ENCODE assay signal across 28 cellular contexts in genomic region chr7:50860174-50860573, GRCh38.
"Had no signal": no experiment of that assay in that cellular context is flagged by ENCODE, and none has a peak within 500 bp of the region (broad histone marks: within the 10 kb centered on the region; RNA-seq: fewer than 3 reads in every experiment).

No MANE protein-coding gene starts in this region.

- FAIRE-seq: small intestine had no signal

- H3K79me2 ChIP-seq: parathyroid adenoma had no signal

- ATAC-seq: naive thymus-derived CD4-positive, alpha-beta T cell; natural killer cell; psoas muscle; right cardiac atrium; right lobe of liver; stimulated activated effector memory CD8-positive, alpha-beta T cell treated with anti-CD3 and anti-CD28 coated beads, Interleukin-12 subunit alpha, Interleukin-12 subunit beta, amount 100 ng/mL, for 72 hours; stimulated activated naive B cell treated with anti-CD40 and anti-IgM and Interleukin-4, amounts not matched to agents 10 μg/mL and 1 μg/mL and 100 μg/mL, for 72 hours had no signal

- H3K9ac ChIP-seq: parathyroid adenoma had no signal

- H3K36me3 ChIP-seq: neutrophil, ovary, right lobe of liver, sigmoid colon, stomach, thoracic aorta, thyroid gland, tibial nerve, upper lobe of left lung had no signal

- H3K9me3 Mint-ChIP-seq: natural killer cell; nephron; stimulated activated effector memory CD8-positive, alpha-beta T cell treated with anti-CD3 and anti-CD28 coated beads, Interleukin-12 subunit alpha, Interleukin-12 subunit beta, amount 100 ng/mL, for 72 hours; stimulated activated naive B cell treated with anti-CD40 and anti-IgM and Interleukin-4, amounts not matched to agents 10 μg/mL and 1 μg/mL and 100 μg/mL, for 72 hours; stimulated activated naive CD8-positive, alpha-beta T cell treated with anti-CD3 and anti-CD28 coated beads, Interleukin-15, Interleukin-2, amounts not matched to agents 100 ng/mL and 50 ng/mL, for 24 hours had no signal

- H3K4me3 ChIP-seq: ovary, psoas muscle, right lobe of liver, sigmoid colon, stomach, thoracic aorta, thyroid gland, tibial nerve, upper lobe of left lung had no signal

- H3K36me3 Mint-ChIP-seq: natural killer cell; stimulated activated effector memory CD8-positive, alpha-beta T cell treated with anti-CD3 and anti-CD28 coated beads, Interleukin-12 subunit alpha, Interleukin-12 subunit beta, amount 100 ng/mL, for 72 hours; stimulated activated naive B cell treated with anti-CD40 and anti-IgM and Interleukin-4, amounts not matched to agents 10 μg/mL and 1 μg/mL and 100 μg/mL, for 72 hours had no signal

- H3K9me3 ChIP-seq: neutrophil, ovary, psoas muscle, right lobe of liver, sigmoid colon, stomach, thoracic aorta, thyroid gland, tibial nerve, upper lobe of left lung had no signal

- H3K27ac Mint-ChIP-seq: naive thymus-derived CD4-positive, alpha-beta T cell; natural killer cell; nephron; progenitor cell of endocrine pancreas; stimulated activated effector memory CD8-positive, alpha-beta T cell treated with anti-CD3 and anti-CD28 coated beads, Interleukin-12 subunit alpha, Interleukin-12 subunit beta, amount 100 ng/mL, for 72 hours; stimulated activated naive B cell treated with anti-CD40 and anti-IgM and Interleukin-4, amounts not matched to agents 10 μg/mL and 1 μg/mL and 100 μg/mL, for 72 hours; stimulated activated naive CD8-positive, alpha-beta T cell treated with anti-CD3 and anti-CD28 coated beads, Interleukin-15, Interleukin-2, amounts not matched to agents 100 ng/mL and 50 ng/mL, for 24 hours had no signal

- H3K27me3 Mint-ChIP-seq: stimulated activated naive B cell treated with anti-CD40 and anti-IgM and Interleukin-4, amounts not matched to agents 10 μg/mL and 1 μg/mL and 100 μg/mL, for 72 hours had no signal

- H3K4me3 Mint-ChIP-seq: naive thymus-derived CD4-positive, alpha-beta T cell; natural killer cell; nephron; stimulated activated effector memory CD8-positive, alpha-beta T cell treated with anti-CD3 and anti-CD28 coated beads, Interleukin-12 subunit alpha, Interleukin-12 subunit beta, amount 100 ng/mL, for 72 hours; stimulated activated naive B cell treated with anti-CD40 and anti-IgM and Interleukin-4, amounts not matched to agents 10 μg/mL and 1 μg/mL and 100 μg/mL, for 72 hours; stimulated activated naive CD8-positive, alpha-beta T cell treated with anti-CD3 and anti-CD28 coated beads, Interleukin-15, Interleukin-2, amounts not matched to agents 100 ng/mL and 50 ng/mL, for 24 hours had no signal

- H3K4me1 ChIP-seq: parathyroid adenoma, psoas muscle, right lobe of liver, sigmoid colon, stomach, thyroid gland, tibial nerve, upper lobe of left lung had no signal

- H3K4me1 Mint-ChIP-seq: nephron; stimulated activated naive B cell treated with anti-CD40 and anti-IgM and Interleukin-4, amounts not matched to agents 10 μg/mL and 1 μg/mL and 100 μg/mL, for 72 hours had no signal

- H3K27me3 ChIP-seq: neutrophil, ovary, right lobe of liver, sigmoid colon, stomach, thyroid gland, tibial nerve, upper lobe of left lung had no signal

- H3K27ac ChIP-seq: neutrophil, ovary, parathyroid adenoma, psoas muscle, right lobe of liver, sigmoid colon, stomach, thoracic aorta, thyroid gland, tibial nerve, upper lobe of left lung had no signal

- DNase-seq: naive thymus-derived CD4-positive, alpha-beta T cell; natural killer cell; nucleus accumbens; ovary; posterior cingulate gyrus; psoas muscle; right cardiac atrium; right lobe of liver; sigmoid colon; small intestine; stimulated activated CD4-positive, alpha-beta T cell treated with anti-CD3 and anti-CD28 coated beads, Interleukin-15, amount 100 ng/mL, for 24 hours; stimulated activated CD4-positive, alpha-beta T cell treated with anti-CD3 and anti-CD28 coated beads, Interleukin-2, amount 100 ng/mL, for 24 hours; stimulated activated CD4-positive, alpha-beta T cell treated with anti-CD3 and anti-CD28 coated beads, Interleukin-2, amount 100 ng/mL, for 48 hours; stimulated activated CD4-positive, alpha-beta T cell treated with anti-CD3 and anti-CD28 coated beads, Interleukin-4, amount 100 ng/mL, for 24 hours; stimulated activated naive B cell treated with anti-CD40 and anti-IgM and Interleukin-4, amounts not matched to agents 10 μg/mL and 1 μg/mL and 100 μg/mL, for 72 hours; stimulated activated naive CD4-positive, alpha-beta T cell treated with Interleukin-2 at 50 U/mL for 16 hours; stomach; thyroid gland; trophoblast cell; upper lobe of left lung had no signal

- H2AFZ ChIP-seq: parathyroid adenoma had no signal
